In the genomic region with DNA sequence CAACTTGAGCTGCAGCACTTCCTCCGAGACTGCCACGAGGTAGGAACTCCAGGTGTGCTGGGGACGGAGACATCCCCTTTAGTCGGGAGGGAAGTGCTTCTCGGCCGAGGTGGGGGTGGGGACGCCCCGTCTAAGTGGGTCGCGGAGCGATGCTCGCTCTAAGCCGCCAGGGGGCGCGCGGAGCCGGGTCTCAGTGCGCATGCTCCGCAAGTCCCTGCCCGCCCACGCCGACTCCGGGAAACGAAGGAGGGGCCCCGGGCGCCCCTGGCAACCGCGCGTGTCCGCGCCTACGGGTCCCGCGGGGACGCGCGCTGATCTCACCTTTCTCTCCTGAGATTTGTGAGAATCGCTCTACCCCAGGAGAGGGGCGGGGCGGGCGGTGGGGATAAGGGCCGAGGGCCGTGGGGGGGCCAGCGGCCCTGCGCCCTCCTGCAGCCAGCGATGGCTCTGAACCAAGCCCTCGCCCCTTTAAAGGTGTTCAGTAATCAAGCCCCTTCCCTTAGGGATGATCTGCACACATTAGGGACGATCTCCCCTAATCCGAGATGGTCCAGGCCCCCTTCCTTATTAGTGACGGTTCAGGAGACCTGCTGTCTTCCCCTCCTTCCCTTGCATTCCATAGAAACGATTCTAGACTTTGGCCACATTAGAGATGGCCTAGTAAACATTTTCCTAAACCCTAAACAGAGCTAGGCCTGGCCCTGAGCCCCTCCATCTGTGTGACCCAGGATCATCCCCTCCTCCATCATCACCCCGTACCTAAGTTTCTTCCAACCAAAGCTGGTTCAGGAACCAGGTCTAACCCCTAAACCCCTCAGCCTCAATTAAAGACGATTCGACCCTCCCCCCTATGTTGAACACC, we compare ENCODE assay signal across 8 cellular contexts. TPM values are rescaled to one million over a fixed set of nuclear protein-coding genes. Genes with fewer than 3 reads are reported as not detected.
A peak's percentile ranks its signal among the peaks of the same experiment; 100 is the strongest.
DNase-seq lines count a peak whose midpoint lies in the region; ATAC-seq and TF ChIP-seq lines count a peak whose summit lies in the region.

No MANE protein-coding gene starts in this region.

- intact Hi-C loops in natural killer cell (cut with micrococcal nuclease), result loop anchor here (2.0 kb wide), 1 partner anchor 75 kb away; no protein-coding TSS in a partner anchor

- peaks cover 19% of the 10 kb centered on the region for H3K27me3 Mint-ChIP-seq in activated T-helper 17 cell treated with anti-CD3 and anti-CD28 coated beads, Interleukin-2, amount 50 U/mL, for 72 hours
- peaks cover 18 to 30% of the 10 kb centered on the region in 2 donors for H3K27me3 Mint-ChIP-seq in natural killer cell (ENCODE audit: low read depth in 2 of 2)

- H3K4me3 Mint-ChIP-seq in activated T-helper 17 cell treated with anti-CD3 and anti-CD28 coated beads, Interleukin-2, amount 50 U/mL, for 72 hours, result peak overlapping the region; percentile 70
- peak overlapping the region; percentile 73 for H3K4me3 Mint-ChIP-seq in natural killer cell
- peak overlapping the region; percentile 55 for H3K4me3 Mint-ChIP-seq in stimulated activated effector memory CD8-positive, alpha-beta T cell treated with anti-CD3 and anti-CD28 coated beads, Interleukin-12 subunit alpha, Interleukin-12 subunit beta, amount 100 ng/mL, for 72 hours

- peak; percentile 99 for DNase-seq in GM13976 (ENCODE audit: low spot score)
- DNase-seq in LHCN-M2 (ENCODE audit: low read depth), result peak; percentile 58
- peak; percentile 85 for DNase-seq in RKO (ENCODE audit: low spot score)
- DNase-seq in fibroblast of peridontal ligament (ENCODE audit: extremely low read depth), result peak; percentile 66
- DNase-seq in natural killer cell, result peak; percentile 88
- DNase-seq in stimulated activated effector memory CD8-positive, alpha-beta T cell treated with anti-CD3 and anti-CD28 coated beads, Interleukin-12 subunit alpha, Interleukin-12 subunit beta, amount 100 ng/mL, for 72 hours (ENCODE audit: low spot score in 2 of 2), result peak; percentile 98

- ATAC-seq in activated T-helper 17 cell treated with anti-CD3 and anti-CD28 coated beads, Interleukin-2, amount 50 U/mL, for 72 hours (replicated peaks), result peak; percentile 85
- ATAC-seq in natural killer cell, result peak; percentile 92 to 95 (median 92)
- ATAC-seq in stimulated activated effector memory CD8-positive, alpha-beta T cell treated with anti-CD3 and anti-CD28 coated beads, Interleukin-12 subunit alpha, Interleukin-12 subunit beta, amount 100 ng/mL, for 72 hours, result peak; percentile 75
- no peak for ATAC-seq in HG02840 (IDR thresholded peaks at IDR 0.05; ENCODE audit: low FRiP score, unreplicated experiment)

- H3K4me1 Mint-ChIP-seq in activated T-helper 17 cell treated with anti-CD3 and anti-CD28 coated beads, Interleukin-2, amount 50 U/mL, for 72 hours, result peaks cover 22% of the 10 kb centered on the region
- peaks cover 5 to 22% of the 10 kb centered on the region in 2 donors for H3K4me1 Mint-ChIP-seq in natural killer cell
- peaks cover 18% of the 10 kb centered on the region for H3K4me1 Mint-ChIP-seq in stimulated activated effector memory CD8-positive, alpha-beta T cell treated with anti-CD3 and anti-CD28 coated beads, Interleukin-12 subunit alpha, Interleukin-12 subunit beta, amount 100 ng/mL, for 72 hours

- peak; percentile 95 for TF ChIP-seq CTCF in GM13976 (IDR thresholded peaks at IDR 0.05; ENCODE audit: borderline replicate concordance, control extremely low read depth, extremely low read depth, insufficient read depth, missing control alignments)
- peak; percentile 90 for TF ChIP-seq CTCF in natural killer cell (IDR thresholded peaks at IDR 0.05)

- no peaks in the 10 kb centered on the region for H3K36me3 Mint-ChIP-seq in activated T-helper 17 cell treated with anti-CD3 and anti-CD28 coated beads, Interleukin-2, amount 50 U/mL, for 72 hours (ENCODE audit: low read depth)
- no peaks in the 10 kb centered on the region for H3K36me3 Mint-ChIP-seq in natural killer cell
- H3K36me3 Mint-ChIP-seq in stimulated activated effector memory CD8-positive, alpha-beta T cell treated with anti-CD3 and anti-CD28 coated beads, Interleukin-12 subunit alpha, Interleukin-12 subunit beta, amount 100 ng/mL, for 72 hours, result no peaks in the 10 kb centered on the region

- no peaks in the 10 kb centered on the region for H3K9me3 Mint-ChIP-seq in activated T-helper 17 cell treated with anti-CD3 and anti-CD28 coated beads, Interleukin-2, amount 50 U/mL, for 72 hours
- no peaks in the 10 kb centered on the region for H3K9me3 Mint-ChIP-seq in natural killer cell
- H3K9me3 Mint-ChIP-seq in stimulated activated effector memory CD8-positive, alpha-beta T cell treated with anti-CD3 and anti-CD28 coated beads, Interleukin-12 subunit alpha, Interleukin-12 subunit beta, amount 100 ng/mL, for 72 hours, result peaks cover 2% of the 10 kb centered on the region

- H3K27ac Mint-ChIP-seq in activated T-helper 17 cell treated with anti-CD3 and anti-CD28 coated beads, Interleukin-2, amount 50 U/mL, for 72 hours, result no peak overlapping the region
- peak overlapping the region in 1 of 2 donors; percentile 64 for H3K27ac Mint-ChIP-seq in natural killer cell
- H3K27ac Mint-ChIP-seq in stimulated activated effector memory CD8-positive, alpha-beta T cell treated with anti-CD3 and anti-CD28 coated beads, Interleukin-12 subunit alpha, Interleukin-12 subunit beta, amount 100 ng/mL, for 72 hours, result peak overlapping the region; percentile 68

- in situ Hi-C loops in GM13976 (cut with MboI; ENCODE audit: low sequenced_read_pairs, unreplicated experiment), result no loop called here

RNA-seq across cellular contexts. Expression of a gene that starts 47.3 kb away (rescaled TPM):
- total RNA-seq in LHCN-M2 (2014; rRNA removed) (63.5 and 85.6 TPM in 2 replicates), natural killer cell (100 to 1,000 TPM; 209 to 224 (median 209) TPM)
- 89.2 TPM for polyA plus RNA-seq in LHCN-M2 (2012)
- 100 to 1,000 TPM; 113 to 126 TPM for total RNA-seq in activated T-helper 17 cell treated with anti-CD3 and anti-CD28 coated beads, Interleukin-2, amount 50 U/mL, for 72 hours
